In genomic region chr5:179916523-179916922, GRCh38 we compare ENCODE assay signal across 18 cellular contexts. TPM values are rescaled to one million over a fixed set of nuclear protein-coding genes. Genes with fewer than 3 reads are reported as not detected.
DNase-seq lines count a peak whose midpoint lies in the region; ATAC-seq, FAIRE-seq and TF ChIP-seq lines count a peak whose summit lies in the region.
"Had no signal": no experiment of that assay in that cellular context is flagged by ENCODE, and none has a peak within 500 bp of the region (broad histone marks: within the 10 kb centered on the region; RNA-seq: fewer than 3 reads in every experiment).

No MANE protein-coding gene starts in this region.

- H3K27me3 ChIP-seq in BLaER1: no peaks in the 10 kb centered on the region
- H3K27me3 ChIP-seq in prostate gland (replicated peaks; ENCODE audit: insufficient read depth): no peaks in the 10 kb centered on the region

- H3K36me3 ChIP-seq in BLaER1 (no peaks in the 10 kb centered on the region), OCI-LY7 (ENCODE audit: insufficient read depth, low read length) (no peaks in the 10 kb centered on the region), prostate gland (no peaks in the 10 kb centered on the region)

- H3K27ac ChIP-seq in BLaER1 (peak overlapping the region; percentile 66), OCI-LY7 (ENCODE audit: low read depth, low read length, poor library complexity, severe bottlenecking) (peak overlapping the region; percentile 76), prostate gland (peak overlapping the region; percentile 11 to 24)
- H3K27ac ChIP-seq: GM23248, KMS-11 had no signal

- POLR2A ChIA-PET in OCI-LY7 (lab: Charles Lee): interaction anchor here (1.4 kb wide), 1 partner anchor 15 kb away, joined by 4 read pairs; no protein-coding TSS in a partner anchor

- CTCF ChIA-PET in OCI-LY7 (lab: Charles Lee; ENCODE audit: unreplicated experiment): no interaction called here

- no peak for TF ChIP-seq CTCF in OCI-LY7 (conservative IDR thresholded peaks at IDR 0.05; ENCODE audit: low read length)
- no peak for TF ChIP-seq CTCF in prostate gland (IDR thresholded peaks at IDR 0.05)

- intact Hi-C loops in OCI-LY7 (cut with micrococcal nuclease; ENCODE audit: unreplicated experiment): no loop called here
- intact Hi-C loops in prostate gland (cut with DNase I): no loop called here

- H4K20me1 ChIP-seq in BLaER1: no peaks in the 10 kb centered on the region
- H4K20me1 ChIP-seq in OCI-LY7 (ENCODE audit: insufficient read depth, low read length): no peaks in the 10 kb centered on the region

- H3K4me1 ChIP-seq in BLaER1 (peaks cover 88% of the 10 kb centered on the region), OCI-LY7 (ENCODE audit: insufficient read depth, low read length, poor library complexity, severe bottlenecking) (peaks cover 29% of the 10 kb centered on the region), prostate gland (replicated peaks) (peaks cover 11% of the 10 kb centered on the region)

- no peaks in the 10 kb centered on the region for H3K9me2 ChIP-seq in OCI-LY7 (ENCODE audit: insufficient read depth, low read length)

- BruUV-seq in OCI-LY7 (replicated peaks; lab: Mats Ljungman, UMichigan): no TSS peak

- H3K9me3 ChIP-seq in BLaER1 (no peaks in the 10 kb centered on the region), OCI-LY7 (ENCODE audit: low read length) (no peaks in the 10 kb centered on the region), prostate gland (no peaks in the 10 kb centered on the region)

- no peak for ATAC-seq in GM19452 (IDR thresholded peaks at IDR 0.05; ENCODE audit: unreplicated experiment)

- FAIRE-seq in frontal cortex (lab: Jason Lieb, UNC): no peak

- H2AFZ ChIP-seq in OCI-LY7 (ENCODE audit: low read length): no peak overlapping the region; the same call in 1 of the 2 replicates
- H2AFZ ChIP-seq: GM23248 had no signal

- H3K4me3 ChIP-seq in BLaER1 (no peak overlapping the region), OCI-LY7 (ENCODE audit: low read depth, low read length, poor library complexity, severe bottlenecking) (no peak overlapping the region), prostate gland (no peak overlapping the region)
- H3K4me3 ChIP-seq: GM23248 had no signal

- TF ChIP-seq POLR2A in prostate gland (IDR thresholded peaks at IDR 0.05): no peak

- WGBS in prostate gland: 55% methylated on average over 6 of the region's 6 CpGs

- peak overlapping the region; percentile 87 for H3K4me2 ChIP-seq in BLaER1
- peak overlapping the region; percentile 29; the same call in 1 of the 2 replicates for H3K4me2 ChIP-seq in OCI-LY7 (ENCODE audit: low read length)
- H3K4me2 ChIP-seq: KMS-11 had no signal

- H3K79me2 ChIP-seq in OCI-LY7 (ENCODE audit: insufficient read depth, low read depth, low read length): no peaks in the 10 kb centered on the region

- DNase-seq in OCI-LY7 (ENCODE audit: low spot score) (no peak), islet precursor cell (peak; percentile 49), prostate gland (ENCODE audit: low spot score) (no peak), SW 1271 (lab: John Stamatoyannopoulos, UW) (no peak), A172 (ENCODE audit: low spot score) (no peak), frontal cortex (ENCODE audit: low spot score in 2 of 2) (no peak)
- DNase-seq: 8988T, DND-41, GDM1, GM23248, NCI-H1092, NCI-H146, NCI-H2081 treated with DMSO at 0.1 percent for 48 hours, NCI-H510A treated with DMSO at 0.1 percent for 48 hours, NCI-H82 had no signal

- H3K9ac ChIP-seq in BLaER1: peak overlapping the region; percentile 40; the same call in 1 of the 2 replicates
- H3K9ac ChIP-seq: GM23248, KMS-11 had no signal

RNA-seq across cellular contexts. Expression of gene TBC1D9B, which starts 8.8 kb away (rescaled TPM):
- 49.4 and 52.2 TPM in 2 replicates for total RNA-seq in OCI-LY7 (2014; rRNA removed; shearing (Covaris generic))
- 93.6 and 106 TPM in 2 replicates for total RNA-seq in OCI-LY7 (2022)
- 100 to 1,000 TPM in 1 of 2 donors, 10 to 100 TPM in 1; 64.1 to 163 TPM for total RNA-seq in prostate gland
- 72.4 and 87.9 TPM in 2 replicates for total RNA-seq in A172 (2014; rRNA removed; shearing (Covaris generic))
- 24.1 TPM for total RNA-seq in frontal cortex

RNA-seq across cellular contexts. Expression of gene MRNIP, which starts 57.9 kb away (rescaled TPM):
- total RNA-seq in OCI-LY7 (2014; rRNA removed; shearing (Covaris generic)): 76.2 and 78.7 TPM in 2 replicates
- total RNA-seq in OCI-LY7 (2022) (70.5 and 76.5 TPM in 2 replicates), prostate gland (10 to 100 TPM; 30.0 to 55.2 TPM), frontal cortex (28.1 TPM)
- total RNA-seq in A172 (2014; rRNA removed; shearing (Covaris generic)): 11.9 and 15.9 TPM in 2 replicates

Comparison
In these comparisons a context has a peak if more than half of its experiments do, and no peak if none do; other contexts are left out.
1. H3K27ac ChIP-seq: peak in every context shown above with its lines; median percentile 76 in OCI-LY7; 66 in BLaER1; 18 in prostate gland.